Comparison of ENCODE assay signal across 17 cellular contexts in the genomic region with DNA sequence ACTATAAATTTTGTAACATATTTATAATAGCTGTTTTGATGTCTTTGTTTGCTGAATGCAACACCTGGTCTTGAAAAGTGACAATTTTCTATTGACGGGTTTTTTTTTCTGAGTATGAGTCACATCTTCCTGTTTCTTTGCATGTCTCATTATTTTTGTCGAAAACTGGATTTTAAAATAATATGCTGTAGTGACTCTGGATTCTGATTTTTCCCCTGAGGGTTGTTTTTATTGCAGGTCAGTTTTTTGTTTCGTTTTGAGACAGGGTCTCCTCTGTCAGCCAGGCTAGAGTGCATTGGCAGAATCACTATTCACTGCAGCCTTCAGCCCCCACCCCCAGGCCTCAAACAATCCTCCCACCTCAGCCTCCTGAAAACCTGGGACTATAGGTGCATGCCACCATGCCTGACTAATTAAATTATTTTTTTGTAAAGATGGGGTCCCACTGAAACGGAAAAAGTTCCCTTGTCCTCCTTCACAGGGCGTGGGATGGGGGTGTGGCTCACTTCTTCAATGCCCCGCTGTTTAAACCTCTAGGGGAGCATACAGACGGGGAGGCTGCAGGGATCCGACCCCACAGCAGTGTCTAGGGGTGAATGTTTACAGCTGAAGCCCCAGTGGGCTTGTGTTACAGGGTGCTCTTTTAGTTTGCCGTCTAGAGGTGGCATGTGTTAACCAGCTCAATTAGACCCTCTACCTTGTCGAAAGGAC. TPM values are rescaled to one million over a fixed set of nuclear protein-coding genes. Genes with fewer than 3 reads are reported as not detected.
DNase-seq lines count a peak whose midpoint lies in the region; ATAC-seq and TF ChIP-seq lines count a peak whose summit lies in the region.
"Had no signal": no experiment of that assay in that cellular context is flagged by ENCODE, and none has a peak within 500 bp of the region (broad histone marks: within the 10 kb centered on the region; RNA-seq: fewer than 3 reads in every experiment).

No MANE protein-coding gene starts in this region.

- H3K4me3 Mint-ChIP-seq in activated CD4-positive, alpha-beta T cell treated with anti-CD3 and anti-CD28 coated beads, Interleukin-2, amount 10 ng/mL, durations not matched to agents 24 days and 14 days = peak overlapping the region; percentile 19
- peak overlapping the region; percentile 85 for H3K4me3 Mint-ChIP-seq in memory B cell

- H3K9ac ChIP-seq in OCI-LY3 (ENCODE audit: low read length) = no peak overlapping the region

- intact Hi-C loops in activated CD4-positive, alpha-beta T cell treated with anti-CD3 and anti-CD28 coated beads, Interleukin-2, amount 10 ng/mL, durations not matched to agents 24 days and 14 days (cut with micrococcal nuclease) = loop anchor here (5.0 kb wide), 1 partner anchor 35 kb away; the partner anchor contains the start of gene HPCAL4
- intact Hi-C loops in mucosa of descending colon (cut with DNase I, micrococcal nuclease) = loop anchor here in 1 of 2 donors (10.0 kb wide), 1 partner anchor 123 kb away; no protein-coding TSS in a partner anchor

- no peak overlapping the region for H2AFZ ChIP-seq in OCI-LY3 (ENCODE audit: low read depth, low read length)

- no peaks in the 10 kb centered on the region for H3K36me3 ChIP-seq in OCI-LY3 (replicated peaks; ENCODE audit: low read depth, low read length)
- no peaks in the 10 kb centered on the region for H3K36me3 ChIP-seq in mucosa of descending colon (ENCODE audit: low read depth)
- H3K36me3 ChIP-seq: colonic mucosa, HAP-1, uterus had no signal

- no peaks in the 10 kb centered on the region for H3K9me3 Mint-ChIP-seq in activated CD4-positive, alpha-beta T cell treated with anti-CD3 and anti-CD28 coated beads, Interleukin-2, amount 10 ng/mL, durations not matched to agents 24 days and 14 days
- H3K9me3 Mint-ChIP-seq in memory B cell = no peaks in the 10 kb centered on the region

- H4K20me1 ChIP-seq in OCI-LY3 (ENCODE audit: insufficient read depth, low read length) = no peaks in the 10 kb centered on the region

- no peaks in the 10 kb centered on the region for H3K36me3 Mint-ChIP-seq in activated CD4-positive, alpha-beta T cell treated with anti-CD3 and anti-CD28 coated beads, Interleukin-2, amount 10 ng/mL, durations not matched to agents 24 days and 14 days (ENCODE audit: low read depth)
- no peaks in the 10 kb centered on the region for H3K36me3 Mint-ChIP-seq in memory B cell
- H3K36me3 Mint-ChIP-seq: CD4-positive, CD25-positive, alpha-beta regulatory T cell had no signal

- peak overlapping the region; percentile 28; the same call in 1 of the 2 replicates for H3K4me2 ChIP-seq in OCI-LY3 (ENCODE audit: low read length)

- TF ChIP-seq CTCF in OCI-LY3 (IDR thresholded peaks at IDR 0.05; ENCODE audit: low read depth, low read length) (no peak), mucosa of descending colon (IDR thresholded peaks at IDR 0.05) (no peak)

- peak overlapping the region; percentile 32 for H3K27ac Mint-ChIP-seq in activated CD4-positive, alpha-beta T cell treated with anti-CD3 and anti-CD28 coated beads, Interleukin-2, amount 10 ng/mL, durations not matched to agents 24 days and 14 days
- no peak overlapping the region for H3K27ac Mint-ChIP-seq in memory B cell

- peaks cover 54% of the 10 kb centered on the region for H3K27me3 Mint-ChIP-seq in activated CD4-positive, alpha-beta T cell treated with anti-CD3 and anti-CD28 coated beads, Interleukin-2, amount 10 ng/mL, durations not matched to agents 24 days and 14 days
- H3K27me3 Mint-ChIP-seq in memory B cell = peaks cover 12% of the 10 kb centered on the region

- H3K4me3 ChIP-seq in OCI-LY3 (ENCODE audit: low read length) (no peak overlapping the region), mucosa of descending colon (no peak overlapping the region)
- H3K4me3 ChIP-seq: colonic mucosa, HAP-1, uterus had no signal

- no peaks in the 10 kb centered on the region for H3K79me2 ChIP-seq in OCI-LY3 (ENCODE audit: low read length)

- peaks cover 25% of the 10 kb centered on the region for H3K4me1 Mint-ChIP-seq in activated CD4-positive, alpha-beta T cell treated with anti-CD3 and anti-CD28 coated beads, Interleukin-2, amount 10 ng/mL, durations not matched to agents 24 days and 14 days
- peaks cover 6% of the 10 kb centered on the region for H3K4me1 Mint-ChIP-seq in memory B cell

- ATAC-seq in GM18868 (IDR thresholded peaks at IDR 0.05; ENCODE audit: unreplicated experiment) (peak; percentile 34), memory B cell (ENCODE audit: low read depth) (peak; percentile 21), mucosa of descending colon (no peak), HG03025 (IDR thresholded peaks at IDR 0.05; ENCODE audit: low FRiP score, unreplicated experiment) (no peak)
- ATAC-seq: foreskin keratinocyte had no signal

- H3K4me1 ChIP-seq in OCI-LY3 (ENCODE audit: low read length) (peaks cover 10% of the 10 kb centered on the region), mucosa of descending colon (ENCODE audit: low read depth) (no peaks in the 10 kb centered on the region)
- H3K4me1 ChIP-seq: colonic mucosa, HAP-1, uterus had no signal

- no peak overlapping the region for H3K27ac ChIP-seq in OCI-LY3 (ENCODE audit: low read length)
- H3K27ac ChIP-seq: colonic mucosa, foreskin keratinocyte, uterus had no signal

- peaks cover 5% of the 10 kb centered on the region; the same call in 1 of the 2 replicates for H3K27me3 ChIP-seq in OCI-LY3 (ENCODE audit: low read depth, low read length)

- DNase-seq in activated CD4-positive, alpha-beta T cell treated with anti-CD3 and anti-CD28 coated beads, Interleukin-2, amount 10 ng/mL, durations not matched to agents 24 days and 14 days = peak; percentile 51
- no peak for DNase-seq in activated CD4-positive, alpha-beta T cell treated with anti-CD3 and anti-CD28 coated beads for 4 hours
- DNase-seq in memory B cell (ENCODE audit: low spot score in 2 of 2) (no peak), mucosa of descending colon (no peak), NCI-H748 treated with DMSO at 0.1 percent for 48 hours (lab: John Stamatoyannopoulos, UW) (no peak)
- DNase-seq: activated naive CD4-positive, alpha-beta T cell treated with Interleukin-2 at 50 U/mL for 16 hours; colonic mucosa; foreskin keratinocyte; midbrain; NCI-H1436 treated with DMSO at 0.1 percent for 48 hours; uterus had no signal

- H3K9me3 ChIP-seq in OCI-LY3 (ENCODE audit: insufficient read depth, low read length) (no peaks in the 10 kb centered on the region), mucosa of descending colon (no peaks in the 10 kb centered on the region)
- H3K9me3 ChIP-seq: colonic mucosa, HAP-1, uterus had no signal

RNA-seq across cellular contexts. Expression of gene PPIE, which starts 11.3 kb away (rescaled TPM):
- total RNA-seq in activated CD4-positive, alpha-beta T cell treated with anti-CD3 and anti-CD28 coated beads, Interleukin-2, amount 10 ng/mL, durations not matched to agents 24 days and 14 days = 71.3 and 76.7 TPM in 2 replicates
- total RNA-seq in mucosa of descending colon = 10 to 100 TPM; 30.9 to 46.8 (median 41.8) TPM

RNA-seq across cellular contexts. Expression of gene HPCAL4, which starts 36.1 kb away (rescaled TPM):
- 0.38 and 0.44 TPM in 2 replicates for total RNA-seq in activated CD4-positive, alpha-beta T cell treated with anti-CD3 and anti-CD28 coated beads, Interleukin-2, amount 10 ng/mL, durations not matched to agents 24 days and 14 days
- total RNA-seq in mucosa of descending colon = under 1 TPM in 2 of 3 donors, not detected in 1; 0.07 to 0.51 TPM
- total RNA-seq: foreskin keratinocyte had no signal

RNA-seq across cellular contexts. Expression of gene OXCT2, which starts 43.8 kb away (rescaled TPM):
- 1.5 and 1.8 TPM in 2 replicates for total RNA-seq in activated CD4-positive, alpha-beta T cell treated with anti-CD3 and anti-CD28 coated beads, Interleukin-2, amount 10 ng/mL, durations not matched to agents 24 days and 14 days
- 1 to 10 TPM; 1.9 to 3.3 (median 2.2) TPM for total RNA-seq in mucosa of descending colon
- total RNA-seq: CD4-positive, CD25-positive, alpha-beta regulatory T cell had no signal

RNA-seq across cellular contexts. Expression of gene NT5C1A, which starts 55.5 kb away (rescaled TPM):
- 0.31 and 0.56 TPM in 2 replicates for total RNA-seq in activated CD4-positive, alpha-beta T cell treated with anti-CD3 and anti-CD28 coated beads, Interleukin-2, amount 10 ng/mL, durations not matched to agents 24 days and 14 days
- total RNA-seq in mucosa of descending colon = under 1 TPM in 1 of 3 donors, not detected in 2; 0.27 TPM
- total RNA-seq: colonic mucosa, Daoy, foreskin keratinocyte had no signal

Comparison
In these comparisons a context has a peak if more than half of its experiments do, and no peak if none do; other contexts are left out.
1. ATAC-seq: peak in GM18868 (single experiment) and memory B cell (single experiment); none in mucosa of descending colon (single experiment) and HG03025 (single experiment).